In the genomic region with DNA sequence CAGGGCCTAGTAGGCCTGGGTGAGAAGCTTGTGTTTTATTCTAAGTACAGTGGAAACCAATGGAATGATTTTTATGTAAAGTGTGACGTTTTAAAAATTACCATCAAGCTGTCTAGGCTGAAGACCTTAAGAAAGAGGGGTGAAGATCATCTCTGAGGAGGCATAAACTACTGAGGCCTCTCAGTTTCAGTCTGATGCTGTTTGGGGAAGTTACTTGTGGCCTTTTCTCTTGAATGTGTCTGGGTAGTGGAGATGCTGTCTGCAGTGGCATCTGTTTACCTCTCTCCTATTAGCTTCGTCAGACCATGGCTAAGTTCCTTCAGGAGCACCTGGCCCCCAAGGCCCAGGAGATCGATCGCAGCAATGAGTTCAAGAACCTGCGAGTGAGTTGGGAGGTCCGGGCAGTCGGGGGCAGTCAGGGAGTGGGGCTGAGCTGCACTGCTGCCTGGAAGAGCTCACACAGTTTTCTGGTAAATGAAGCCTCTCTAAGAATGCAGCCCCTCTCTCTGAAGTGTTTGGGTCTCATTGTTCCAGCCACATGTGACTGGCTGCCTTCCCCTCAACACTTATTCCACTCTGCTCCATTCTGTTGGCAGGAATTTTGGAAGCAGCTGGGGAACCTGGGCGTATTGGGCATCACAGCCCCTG, we compare ENCODE assay signal across 1 cellular context.
TF ChIP-seq lines count a peak whose summit lies in the region.

No MANE protein-coding gene starts in this region.

TF ChIP-seq in WTC11, 78 proteins besides CTCF, POLR2A, EP300 and RAD21 (continued from another document):
- TF ChIP-seq ZNF512 (CRISPR knock-in tag; IDR thresholded peaks at IDR 0.05; ENCODE audit: borderline replicate concordance) (no peak), E2F5 (CRISPR knock-in tag; IDR thresholded peaks at IDR 0.05) (no peak), ZSCAN18 (CRISPR knock-in tag; IDR thresholded peaks at IDR 0.05) (no peak), ZNF281 (CRISPR knock-in tag; IDR thresholded peaks at IDR 0.05) (no peak), GTF2I (CRISPR knock-in tag; conservative IDR thresholded peaks at IDR 0.05) (no peak), STAT6 (CRISPR knock-in tag; conservative IDR thresholded peaks at IDR 0.05; ENCODE audit: low read depth) (no peak), ATF1 (CRISPR knock-in tag; IDR thresholded peaks at IDR 0.05) (no peak), HMGXB4 (CRISPR knock-in tag; IDR thresholded peaks at IDR 0.05) (no peak), TCF7 (CRISPR knock-in tag; IDR thresholded peaks at IDR 0.05; ENCODE audit: low read depth) (no peak), NFE2L1 (CRISPR knock-in tag; IDR thresholded peaks at IDR 0.05) (no peak), E2F4 (CRISPR knock-in tag; IDR thresholded peaks at IDR 0.05; ENCODE audit: borderline replicate concordance, low read depth) (no peak), ATF2 (CRISPR knock-in tag; IDR thresholded peaks at IDR 0.05; ENCODE audit: borderline replicate concordance, low read depth) (no peak)
- TF ChIP-seq, protein P1, sequence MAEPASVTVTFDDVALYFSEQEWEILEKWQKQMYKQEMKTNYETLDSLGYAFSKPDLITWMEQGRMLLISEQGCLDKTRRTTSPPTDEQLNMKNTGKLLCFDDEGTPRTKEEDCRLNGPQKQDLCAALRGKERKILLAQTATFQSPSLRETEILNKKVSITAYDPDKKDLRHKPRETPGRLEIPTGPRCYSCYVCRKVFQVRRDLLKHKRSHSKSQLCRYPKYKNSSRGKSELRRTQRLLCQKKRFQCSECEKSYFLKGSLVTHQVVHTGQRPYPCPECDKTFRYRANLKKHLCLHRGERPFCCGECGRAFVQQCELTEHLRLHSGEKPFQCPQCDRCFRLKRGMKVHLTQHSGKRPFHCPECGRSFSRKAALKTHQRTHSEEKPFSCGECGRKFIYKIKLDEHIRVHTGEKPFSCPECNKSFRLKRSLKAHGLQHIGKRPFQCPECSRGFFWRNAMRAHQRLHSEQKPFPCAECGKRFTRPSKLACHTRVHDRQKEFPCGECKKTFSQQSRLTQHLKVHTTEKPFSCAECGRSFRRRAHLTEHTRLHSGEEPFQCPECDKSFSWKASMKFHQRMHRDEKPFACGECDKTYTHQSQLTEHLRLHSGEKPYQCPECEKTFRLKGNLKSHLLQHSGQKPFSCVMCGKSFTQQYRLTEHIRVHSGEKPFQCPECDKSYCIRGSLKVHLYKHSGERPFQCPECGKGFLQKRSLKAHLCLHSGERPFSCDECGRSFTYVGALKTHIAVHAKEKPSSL (CRISPR knock-in tag; conservative IDR thresholded peaks at IDR 0.05) = no peak
TF ChIP-seq in WTC11: peak in this region for 0.
